ENCODE assay signal across 8 cellular contexts in the genomic region with DNA sequence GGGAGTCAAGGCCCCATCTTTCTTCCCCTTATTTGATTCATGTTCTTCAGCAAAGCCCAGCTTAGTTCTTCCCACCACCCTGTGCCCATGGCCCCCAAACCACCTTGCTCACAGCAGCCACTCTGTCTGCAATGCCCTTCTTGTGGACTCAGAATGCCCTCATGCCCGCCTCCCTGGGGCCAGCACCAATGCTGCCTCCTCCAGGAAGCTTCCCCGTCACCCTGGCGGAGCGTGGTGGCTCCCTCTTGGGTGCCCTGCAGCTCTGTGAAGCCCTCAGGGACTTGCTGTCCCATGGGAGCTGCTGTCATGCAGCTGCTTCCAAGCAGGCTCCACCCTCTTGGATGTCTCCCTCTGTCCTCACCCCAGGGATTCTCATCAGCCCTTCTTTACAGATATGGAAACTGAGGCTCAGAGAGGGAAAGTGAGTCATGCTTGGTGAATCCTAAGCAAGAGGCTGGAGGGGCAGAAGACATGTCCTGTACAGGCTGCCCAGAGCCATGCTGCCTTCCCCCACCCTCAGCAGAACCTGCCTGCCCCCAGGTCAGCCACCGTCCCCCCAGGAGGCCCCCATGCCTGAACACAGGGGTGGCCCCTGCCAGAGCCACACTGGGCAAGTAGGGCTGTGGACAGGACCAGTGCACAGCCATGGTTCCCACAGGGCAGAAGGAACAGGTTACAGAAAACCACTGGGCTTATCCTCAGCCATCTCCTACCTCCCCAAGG. TPM values are rescaled to one million over a fixed set of nuclear protein-coding genes. Genes with fewer than 3 reads are reported as not detected.
DNase-seq lines count a peak whose midpoint lies in the region; ATAC-seq and TF ChIP-seq lines count a peak whose summit lies in the region.

No MANE protein-coding gene starts in this region.

- WGBS in endodermal cell (ENCODE audit: insufficient coverage in 1 of 2, insufficient read length in 1 of 2), 2 experiments, result 83 to 95% methylated on average over 1 to 5 of the region's 5 CpGs

- no peaks in the 10 kb centered on the region for H3K27me3 ChIP-seq in endodermal cell (ENCODE audit: control insufficient read depth, insufficient read depth, low read length, poor library complexity, severe bottlenecking)

- peaks cover 10% of the 10 kb centered on the region for H3K4me1 Mint-ChIP-seq in endodermal cell

- H3K9ac ChIP-seq in endodermal cell (ENCODE audit: extremely low read depth, low read length, poor library complexity, severe bottlenecking), result no peak overlapping the region

- TF ChIP-seq POLR2A in GM15510 (IDR thresholded peaks at IDR 0.05; ENCODE audit: borderline replicate concordance, extremely low read depth, insufficient read length), result peak; percentile 23

- no peaks in the 10 kb centered on the region for H3K36me3 Mint-ChIP-seq in endodermal cell (ENCODE audit: low read depth)

- no peak overlapping the region for H3K27ac ChIP-seq in endodermal cell (ENCODE audit: low read depth, low read length)

- H3K9me3 ChIP-seq in endodermal cell (ENCODE audit: control insufficient read depth, low read length), result no peaks in the 10 kb centered on the region

- H3K4me1 ChIP-seq in endodermal cell (ENCODE audit: control insufficient read depth, insufficient read depth, low read length), result no peaks in the 10 kb centered on the region

- TF ChIP-seq CTCF in endodermal cell (conservative IDR thresholded peaks at IDR 0.05), result no peak

- no peaks in the 10 kb centered on the region for H3K9me3 Mint-ChIP-seq in endodermal cell

- no peak overlapping the region for H3K4me3 ChIP-seq in endodermal cell (ENCODE audit: low read length)

- ATAC-seq in GM21367 (IDR thresholded peaks at IDR 0.05; ENCODE audit: unreplicated experiment) (peak; percentile 28), HG03442 (IDR thresholded peaks at IDR 0.05; ENCODE audit: unreplicated experiment) (peak; percentile 36), GM18519 (IDR thresholded peaks at IDR 0.05; ENCODE audit: low FRiP score, unreplicated experiment) (no peak)

- H3K27ac Mint-ChIP-seq in endodermal cell, result no peak overlapping the region

- DNase-seq in endodermal cell, result peak; percentile 38
- DNase-seq in hypothalamus (lab: John Stamatoyannopoulos, UW), result no peak
- no peak for DNase-seq in NCI-H345 treated with DMSO at 0.1 percent for 48 hours (lab: John Stamatoyannopoulos, UW; ENCODE audit: unreplicated experiment)
- DNase-seq in UCSD-AML1 (lab: John Stamatoyannopoulos, UW; ENCODE audit: unreplicated experiment), result no peak

- H3K4me3 Mint-ChIP-seq in endodermal cell, result no peak overlapping the region

- peaks cover 4% of the 10 kb centered on the region for H3K27me3 Mint-ChIP-seq in endodermal cell (ENCODE audit: insufficient read depth)

- no peaks in the 10 kb centered on the region for H3K36me3 ChIP-seq in endodermal cell (ENCODE audit: control insufficient read depth, insufficient read depth, low read length)

RNA-seq across cellular contexts. Expression of gene DUSP2, which starts 11.8 kb away (rescaled TPM):
- 1 to 10 TPM; 1.6 to 2.2 TPM for total RNA-seq in endodermal cell
- 0.82 TPM for polyA plus RNA-seq in endodermal cell (2013, experiment 1 of 2)
- polyA plus RNA-seq in endodermal cell (2013, experiment 2 of 2), result 0.66 TPM

RNA-seq across cellular contexts. Expression of gene ASTL, which starts 18.8 kb away (rescaled TPM):
- total RNA-seq in endodermal cell, result not detected
- polyA plus RNA-seq in endodermal cell (2013, experiment 1 of 2), result 0.18 TPM
- polyA plus RNA-seq in endodermal cell (2013, experiment 2 of 2), result not detected

RNA-seq across cellular contexts. Expression of gene ADRA2B, which starts 40.7 kb away (rescaled TPM):
- 1 to 10 TPM; 2.4 to 3.8 TPM for total RNA-seq in endodermal cell
- polyA plus RNA-seq in endodermal cell (2013, experiment 1 of 2), result 0.96 TPM
- 1.1 TPM for polyA plus RNA-seq in endodermal cell (2013, experiment 2 of 2)

RNA-seq across cellular contexts. Expression of gene STARD7, which starts 51.5 kb away (rescaled TPM):
- 100 to 1,000 TPM; 145 to 159 TPM for total RNA-seq in endodermal cell
- polyA plus RNA-seq in endodermal cell (2013, experiment 1 of 2), result 103 TPM
- 93.9 TPM for polyA plus RNA-seq in endodermal cell (2013, experiment 2 of 2)
